In genomic region chr14:20391505-20391904, GRCh38 we compare ENCODE assay signal across 8 cellular contexts. TPM values are rescaled to one million over a fixed set of nuclear protein-coding genes. Genes with fewer than 3 reads are reported as not detected.
"Had no signal": no experiment of that assay in that cellular context is flagged by ENCODE, and none has a peak within 500 bp of the region (broad histone marks: within the 10 kb centered on the region; RNA-seq: fewer than 3 reads in every experiment).

No MANE protein-coding gene starts in this region.

- DNase-seq: H9, HCEC 1CT, KBM-7 had no signal

- ATAC-seq: GM23338, HepG2 had no signal

- H3K4me3 ChIP-seq: GM23338 had no signal

- H3K4me3 Mint-ChIP-seq: GM23338, H9 had no signal

- H3K4me2 ChIP-seq: GM23338 had no signal

- H3K27me3 Mint-ChIP-seq: IgD-negative memory B cell had no signal

- H3K27ac Mint-ChIP-seq: GM23338, H9, IgD-negative memory B cell had no signal

- H3K9me3 Mint-ChIP-seq: GM23338, H9, IgD-negative memory B cell had no signal

- H3K27ac ChIP-seq: HL-60 had no signal

- H2AFZ ChIP-seq: GM23338 had no signal

RNA-seq across cellular contexts. Expression of gene KLHL33, which starts 44.5 kb away (rescaled TPM):
- total RNA-seq: HepG2, HT1080 had no signal
- polyA plus RNA-seq: HepG2 had no signal
